11 cellular contexts compared by ENCODE assay signal in genomic region chr9:17528859-17529258, GRCh38. TPM values are rescaled to one million over a fixed set of nuclear protein-coding genes. Genes with fewer than 3 reads are reported as not detected.
DNase-seq lines count a peak whose midpoint lies in the region; ATAC-seq and TF ChIP-seq lines count a peak whose summit lies in the region.
"Had no signal": no experiment of that assay in that cellular context is flagged by ENCODE, and none has a peak within 500 bp of the region (broad histone marks: within the 10 kb centered on the region; RNA-seq: fewer than 3 reads in every experiment).

No MANE protein-coding gene starts in this region.

- H3K36me3 ChIP-seq in heart left ventricle (no peaks in the 10 kb centered on the region), OCI-LY1 (ENCODE audit: insufficient read depth, low read length) (no peaks in the 10 kb centered on the region)

- DNase-seq in heart left ventricle (no peak), Right ventricle myocardium superior (no peak), fibroblast of pulmonary artery (ENCODE audit: low read depth) (peak; percentile 36), NCI-H187 treated with DMSO at 0.1 percent for 48 hours (lab: John Stamatoyannopoulos, UW) (no peak), COLO668 (lab: John Stamatoyannopoulos, UW; ENCODE audit: unreplicated experiment) (no peak)
- DNase-seq in activated T-cell treated with anti-CD3 and anti-CD28 coated beads, Interleukin-2, amount 50 U/mL, for 72 hours = no peak
- DNase-seq: Calu3; NK-92 treated with Interleukin-12 subunit alpha and Interleukin-12 subunit beta, amount 100 ng/mL, for 24 hours had no signal

- intact Hi-C loops in heart left ventricle (cut with DNase I) = loop anchor here in 4 of 10 donors (5.0 to 10.0 kb wide), 3 partner anchors 676 to 688 kb away; no protein-coding TSS in a partner anchor
- intact Hi-C loops in Right ventricle myocardium superior (cut with DNase I) = no loop called here

- no peak overlapping the region for H3K4me2 ChIP-seq in OCI-LY1 (ENCODE audit: low read length)

- no peak overlapping the region for H2AFZ ChIP-seq in OCI-LY1 (ENCODE audit: low read length)

- H3K36me3 Mint-ChIP-seq in activated T-cell treated with anti-CD3 and anti-CD28 coated beads, Interleukin-2, amount 50 U/mL, for 72 hours (ENCODE audit: insufficient read depth in 2 of 2) = no peaks in the 10 kb centered on the region

- H3K27me3 Mint-ChIP-seq in activated T-cell treated with anti-CD3 and anti-CD28 coated beads, Interleukin-2, amount 50 U/mL, for 72 hours (ENCODE audit: low read depth) = peaks cover 6% of the 10 kb centered on the region

- H3K4me3 Mint-ChIP-seq in activated T-cell treated with anti-CD3 and anti-CD28 coated beads, Interleukin-2, amount 50 U/mL, for 72 hours = no peak overlapping the region

- H3K4me1 Mint-ChIP-seq in activated T-cell treated with anti-CD3 and anti-CD28 coated beads, Interleukin-2, amount 50 U/mL, for 72 hours (ENCODE audit: low read depth) = no peaks in the 10 kb centered on the region

- H3K79me2 ChIP-seq in OCI-LY1 (ENCODE audit: insufficient read depth, low read length) = no peaks in the 10 kb centered on the region

- H4K20me1 ChIP-seq in OCI-LY1 (ENCODE audit: insufficient read depth, low read length) = no peaks in the 10 kb centered on the region

- no peaks in the 10 kb centered on the region for H3F3A ChIP-seq in OCI-LY1 (ENCODE audit: insufficient read depth, low read length)

- H3K9ac ChIP-seq in OCI-LY1 (ENCODE audit: low read length) = no peak overlapping the region

- ATAC-seq in heart left ventricle (no peak), Right ventricle myocardium superior (ENCODE audit: poor library complexity) (no peak), HG02763 (IDR thresholded peaks at IDR 0.05; ENCODE audit: unreplicated experiment) (no peak)
- no peak for ATAC-seq in activated T-cell treated with anti-CD3 and anti-CD28 coated beads, Interleukin-2, amount 50 U/mL, for 72 hours (replicated peaks in 1 of 2)

- peaks cover 0 to 3% (median 0%) of the 10 kb centered on the region in 12 donors for H3K4me1 ChIP-seq in heart left ventricle
- no peaks in the 10 kb centered on the region for H3K4me1 ChIP-seq in OCI-LY1 (ENCODE audit: insufficient read depth, low read length, severe bottlenecking)

- H3K9me2 ChIP-seq in OCI-LY1 (ENCODE audit: low read depth, low read length) = no peaks in the 10 kb centered on the region

- H3K9me3 Mint-ChIP-seq in activated T-cell treated with anti-CD3 and anti-CD28 coated beads, Interleukin-2, amount 50 U/mL, for 72 hours = no peaks in the 10 kb centered on the region

- TF ChIP-seq CTCF in heart left ventricle (IDR thresholded peaks at IDR 0.05) (peak in 7 of 12 donors; percentile 20 to 43 (median 34)), OCI-LY1 (IDR thresholded peaks at IDR 0.05; ENCODE audit: low read length) (peak; percentile 30; the same call in 1 of the 2 replicates), fibroblast of pulmonary artery (IDR thresholded peaks at IDR 0.05; ENCODE audit: low read length, missing control alignments) (peak; percentile 31)

- H3K27ac Mint-ChIP-seq in activated T-cell treated with anti-CD3 and anti-CD28 coated beads, Interleukin-2, amount 50 U/mL, for 72 hours = no peak overlapping the region

- H3K9me3 ChIP-seq in heart left ventricle (no peaks in the 10 kb centered on the region), OCI-LY1 (ENCODE audit: low read length) (no peaks in the 10 kb centered on the region)

- no peaks in the 10 kb centered on the region for H3K27me3 ChIP-seq in heart left ventricle
- H3K27me3 ChIP-seq in OCI-LY1 (ENCODE audit: insufficient read depth, low read length) = no peaks in the 10 kb centered on the region

- TF ChIP-seq POLR2A in heart left ventricle (IDR thresholded peaks at IDR 0.05) = no peak

- H3K4me3 ChIP-seq in heart left ventricle = no peak overlapping the region
- no peak overlapping the region for H3K4me3 ChIP-seq in OCI-LY1 (ENCODE audit: low read depth, low read length, poor library complexity, severe bottlenecking)
- no peak overlapping the region for H3K4me3 ChIP-seq in fibroblast of pulmonary artery (replicated peaks; ENCODE audit: low read depth, low read length)

- H3K27ac ChIP-seq in heart left ventricle (no peak overlapping the region), OCI-LY1 (ENCODE audit: low read depth, low read length, poor library complexity, severe bottlenecking) (no peak overlapping the region)

RNA-seq across cellular contexts. Expression of gene SH3GL2, which starts 50.0 kb away (rescaled TPM):
- total RNA-seq in heart left ventricle = 10 to 100 TPM in 2 of 9 donors, 1 to 10 TPM in 7; 1.8 to 20.9 (median 5.9) TPM
- polyA plus RNA-seq in heart left ventricle = 1 to 10 TPM; 1.3 to 3.5 TPM
- total RNA-seq in Right ventricle myocardium superior = not detected
- total RNA-seq in activated T-cell treated with anti-CD3 and anti-CD28 coated beads, Interleukin-2, amount 50 U/mL, for 72 hours = not detected
- polyA plus RNA-seq: fibroblast of lung had no signal
